29 cellular contexts compared by ENCODE assay signal in genomic region chr10:7855205-7855604, GRCh38. TPM values are rescaled to one million over a fixed set of nuclear protein-coding genes. Genes with fewer than 3 reads are reported as not detected.
DNase-seq lines count a peak whose midpoint lies in the region; ATAC-seq and TF ChIP-seq lines count a peak whose summit lies in the region.
"Had no signal": no experiment of that assay in that cellular context is flagged by ENCODE, and none has a peak within 500 bp of the region (broad histone marks: within the 10 kb centered on the region; RNA-seq: fewer than 3 reads in every experiment).

No MANE protein-coding gene starts in this region.

- CTCF ChIA-PET in Caco-2 (lab: Charles Lee): no interaction called here

- peak overlapping the region; percentile 66 for H3K4me3 Mint-ChIP-seq in Caco-2 (ENCODE audit: unreplicated experiment)
- H3K4me3 Mint-ChIP-seq in neural crest cell: no peak overlapping the region
- no peak overlapping the region for H3K4me3 Mint-ChIP-seq in activated T-cell treated with anti-CD3 and anti-CD28 coated beads, Interleukin-2, amount 50 U/mL, for 4 hours
- H3K4me3 Mint-ChIP-seq: activated CD4-positive, alpha-beta memory T cell treated with anti-CD3 and anti-CD28 coated beads for 36 hours; brain; CD4-positive, CD25-positive, alpha-beta regulatory T cell; naive B cell; T-helper 2 cell treated with Interferon-gamma antibody and Interleukin-4, amounts not matched to agents 5 μg/mL and 100 μg/mL, for 36 hours; type B pancreatic cell had no signal

- H3K36me3 ChIP-seq in Caco-2 (ENCODE audit: control insufficient read depth, insufficient read depth, low read length): no peaks in the 10 kb centered on the region
- H3K36me3 ChIP-seq in SJCRH30: no peaks in the 10 kb centered on the region
- H3K36me3 ChIP-seq in lower lobe of right lung: no peaks in the 10 kb centered on the region
- H3K36me3 ChIP-seq: MG63 had no signal

- H3K4me3 ChIP-seq in Caco-2 (ENCODE audit: low read depth, low read length): no peak overlapping the region
- H3K4me3 ChIP-seq in SJCRH30: no peak overlapping the region
- H3K4me3 ChIP-seq in lower lobe of right lung: no peak overlapping the region
- H3K4me3 ChIP-seq: gastroesophageal sphincter, hepatocyte, MG63 had no signal

- in situ Hi-C loops in G401 (cut with HindIII; ENCODE audit: low sequenced_read_pairs): no loop called here

- H3K27ac ChIP-seq in SJCRH30 (no peak overlapping the region), lower lobe of right lung (no peak overlapping the region)
- H3K27ac ChIP-seq: gastroesophageal sphincter, hepatocyte, KMS-11 had no signal

- peaks cover 29% of the 10 kb centered on the region for H3K9me3 Mint-ChIP-seq in Caco-2 (ENCODE audit: unreplicated experiment)
- H3K9me3 Mint-ChIP-seq in neural crest cell: peaks cover 10% of the 10 kb centered on the region
- H3K9me3 Mint-ChIP-seq in activated T-cell treated with anti-CD3 and anti-CD28 coated beads, Interleukin-2, amount 50 U/mL, for 4 hours: no peaks in the 10 kb centered on the region
- H3K9me3 Mint-ChIP-seq: type B pancreatic cell had no signal

- DNase-seq in Caco-2 (peak; percentile 88 to 91), SJCRH30 (peak; percentile 6 to 9), iPS DF 4.7 (ENCODE audit: extremely low read depth, low spot score) (peak; percentile 19), neural crest cell (ENCODE audit: low read depth, low spot score) (no peak), G401 (ENCODE audit: low spot score) (no peak), lower lobe of right lung (no peak)
- DNase-seq in activated T-cell treated with anti-CD3 and anti-CD28 coated beads, Interleukin-2, amount 50 U/mL, for 4 hours: no peak
- DNase-seq: activated CD4-positive, alpha-beta memory T cell treated with anti-CD3 and anti-CD28 coated beads for 36 hours; activated CD4-positive, alpha-beta T cell treated with anti-CD3 and anti-CD28 coated beads for 1 hour; activated naive CD4-positive, alpha-beta T cell treated with Interleukin-2 at 50 U/mL for 16 hours; CD4-positive, CD25-positive, alpha-beta regulatory T cell; cerebellar nuclear complex; GOT3; MG63; naive B cell; NCI-H2029; NCI-H524 treated with DMSO at 0.1 percent for 48 hours; SHP77 treated with DMSO at 0.1 percent for 48 hours; stimulated activated CD4-positive, alpha-beta T cell treated with anti-CD3 and anti-CD28 coated beads, Interleukin-15, amount 100 ng/mL, for 24 hours; stimulated activated CD4-positive, alpha-beta T cell treated with anti-CD3 and anti-CD28 coated beads, Interleukin-4, amount 100 ng/mL, for 4 hours had no signal

- no peaks in the 10 kb centered on the region for H3K27me3 ChIP-seq in Caco-2 (replicated peaks; ENCODE audit: control insufficient read depth, insufficient read depth, low read length)
- H3K27me3 ChIP-seq in SJCRH30: no peaks in the 10 kb centered on the region
- no peaks in the 10 kb centered on the region for H3K27me3 ChIP-seq in lower lobe of right lung (ENCODE audit: low read depth)
- H3K27me3 ChIP-seq: gastroesophageal sphincter, hepatocyte, MG63 had no signal

- H3K36me3 Mint-ChIP-seq in Caco-2 (ENCODE audit: insufficient read depth, unreplicated experiment) (peaks cover 36% of the 10 kb centered on the region), neural crest cell (ENCODE audit: low read depth) (peaks cover 30% of the 10 kb centered on the region)
- peaks cover 18% of the 10 kb centered on the region for H3K36me3 Mint-ChIP-seq in activated T-cell treated with anti-CD3 and anti-CD28 coated beads, Interleukin-2, amount 50 U/mL, for 4 hours (ENCODE audit: insufficient read depth)

- H3K27ac Mint-ChIP-seq in Caco-2 (ENCODE audit: unreplicated experiment) (peak overlapping the region; percentile 98), neural crest cell (ENCODE audit: unreplicated experiment) (peak overlapping the region; percentile 22)
- H3K27ac Mint-ChIP-seq: activated CD4-positive, alpha-beta memory T cell treated with anti-CD3 and anti-CD28 coated beads for 36 hours; brain; CD4-positive, CD25-positive, alpha-beta regulatory T cell; T-helper 2 cell treated with Interferon-gamma antibody and Interleukin-4, amounts not matched to agents 5 μg/mL and 100 μg/mL, for 36 hours; type B pancreatic cell had no signal

- TF ChIP-seq CTCF in Caco-2 (IDR thresholded peaks at IDR 0.05; ENCODE audit: insufficient read depth in 1 of 2, low read depth in 1 of 2, low read length in 1 of 2, severe bottlenecking in 1 of 2, unreplicated experiment in 1 of 2): no peak
- no peak for TF ChIP-seq CTCF in neural crest cell (conservative IDR thresholded peaks at IDR 0.05)
- no peak for TF ChIP-seq CTCF in lower lobe of right lung (IDR thresholded peaks at IDR 0.05)

- no peak for ATAC-seq in activated T-cell treated with anti-CD3 and anti-CD28 coated beads, Interleukin-2, amount 50 U/mL, for 4 hours
- ATAC-seq in lower lobe of right lung (no peak), HG03469 (IDR thresholded peaks at IDR 0.05; ENCODE audit: unreplicated experiment) (no peak)
- ATAC-seq: gastroesophageal sphincter, left lobe of liver, Panc1 had no signal

- intact Hi-C loops in Caco-2 (cut with micrococcal nuclease; ENCODE audit: unreplicated experiment) (loop anchor here (1.0 to 5.0 kb wide), 5 partner anchors 36 to 617 kb away; partner anchors contain the start of genes ATP5F1C and GATA3), lower lobe of right lung (cut with DNase I) (no loop called here)

- H3K27me3 Mint-ChIP-seq in Caco-2 (ENCODE audit: insufficient read depth, unreplicated experiment): no peaks in the 10 kb centered on the region
- no peaks in the 10 kb centered on the region for H3K27me3 Mint-ChIP-seq in neural crest cell (ENCODE audit: low read depth)
- H3K27me3 Mint-ChIP-seq in activated T-cell treated with anti-CD3 and anti-CD28 coated beads, Interleukin-2, amount 50 U/mL, for 4 hours (ENCODE audit: low read depth): no peaks in the 10 kb centered on the region
- H3K27me3 Mint-ChIP-seq: activated CD4-positive, alpha-beta memory T cell treated with anti-CD3 and anti-CD28 coated beads for 36 hours; brain; CD4-positive, CD25-positive, alpha-beta regulatory T cell; naive B cell; type B pancreatic cell had no signal

- H3K9me3 ChIP-seq in Caco-2 (peaks cover 12% of the 10 kb centered on the region), SJCRH30 (replicated peaks) (no peaks in the 10 kb centered on the region), lower lobe of right lung (no peaks in the 10 kb centered on the region)
- H3K9me3 ChIP-seq: gastroesophageal sphincter, MG63 had no signal

- H3K4me1 Mint-ChIP-seq in Caco-2 (ENCODE audit: low read depth, unreplicated experiment) (peaks cover 63% of the 10 kb centered on the region), neural crest cell (peaks cover 35% of the 10 kb centered on the region)
- H3K4me1 Mint-ChIP-seq in activated T-cell treated with anti-CD3 and anti-CD28 coated beads, Interleukin-2, amount 50 U/mL, for 4 hours (ENCODE audit: low read depth): peaks cover 27% of the 10 kb centered on the region

- POLR2A ChIA-PET in Caco-2 (lab: Charles Lee): interaction anchor here (1.5 kb wide), 1 partner anchor 37 kb away, joined by 9 read pairs; the partner anchor contains the start of gene TAF3

- H3K4me1 ChIP-seq in Caco-2: peaks cover 64% of the 10 kb centered on the region
- no peaks in the 10 kb centered on the region for H3K4me1 ChIP-seq in SJCRH30
- peaks cover 16% of the 10 kb centered on the region for H3K4me1 ChIP-seq in lower lobe of right lung

- no TSS peak for BruUV-seq in Caco-2 (replicated peaks; lab: Mats Ljungman, UMichigan)

RNA-seq across cellular contexts. Expression of gene TAF3, which starts 36.9 kb away (rescaled TPM):
- total RNA-seq in Caco-2 (2022) (28.9 and 30.6 TPM in 2 replicates), neural crest cell (11.5 and 11.8 TPM in 2 replicates), lower lobe of right lung (10.8 TPM)
- total RNA-seq in SJCRH30 (2014; rRNA removed; shearing (Covaris generic)): 3.6 and 3.9 TPM in 2 replicates
- total RNA-seq in activated T-cell treated with anti-CD3 and anti-CD28 coated beads, Interleukin-2, amount 50 U/mL, for 4 hours: 10 to 100 TPM; 21.0 to 22.2 (median 22.0) TPM
- 1.3 and 1.8 TPM in 2 replicates for total RNA-seq in G401 (2014; rRNA removed; shearing (Covaris generic))

Comparison
In these comparisons a context has a peak if more than half of its experiments do, and no peak if none do; other contexts are left out.
1. DNase-seq: peak in Caco-2 (2 of 2), SJCRH30 (2 of 2) and iPS DF 4.7 (single experiment); none in neural crest cell (single experiment), activated T-cell treated with anti-CD3 and anti-CD28 coated beads, Interleukin-2, amount 50 U/mL, for 4 hours (single experiment), G401 (single experiment) and lower lobe of right lung (single experiment).